ENCODE assay signal across 10 cellular contexts in the genomic region with DNA sequence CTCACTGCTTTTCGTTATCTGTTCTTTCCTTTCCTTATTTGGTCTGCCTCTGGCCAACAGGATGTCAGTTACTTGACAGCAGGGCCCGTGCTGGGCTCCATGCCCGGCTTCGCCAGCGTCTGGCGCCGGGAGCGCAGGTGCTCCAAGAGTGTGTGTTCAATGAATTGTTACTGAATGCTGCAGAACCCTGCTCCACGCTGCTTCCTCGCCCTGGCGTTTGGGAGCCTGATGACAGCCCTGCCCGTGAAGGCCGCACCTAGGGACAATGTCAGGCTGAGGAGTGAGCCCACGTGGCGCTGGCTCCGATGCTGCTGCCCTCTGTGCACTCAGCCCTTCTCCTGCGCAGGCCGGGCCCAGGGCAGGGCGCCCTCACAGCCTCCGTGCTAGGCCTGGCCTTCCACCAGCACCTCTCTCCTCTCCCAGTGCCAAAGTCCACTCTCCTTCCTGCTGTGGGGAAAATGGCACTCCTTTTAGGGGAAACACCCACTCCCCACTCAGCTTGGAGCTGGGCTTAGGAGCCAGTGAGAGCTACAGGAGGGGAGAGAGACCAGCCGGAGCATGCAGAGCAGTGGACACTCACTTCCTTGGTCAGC. TPM values are rescaled to one million over a fixed set of nuclear protein-coding genes. Genes with fewer than 3 reads are reported as not detected.
DNase-seq lines count a peak whose midpoint lies in the region; ATAC-seq and TF ChIP-seq lines count a peak whose summit lies in the region.
"Had no signal": no experiment of that assay in that cellular context is flagged by ENCODE, and none has a peak within 500 bp of the region (broad histone marks: within the 10 kb centered on the region; RNA-seq: fewer than 3 reads in every experiment).

No MANE protein-coding gene starts in this region.

- 47% methylated on average over 9 of the region's 21 CpGs for WGBS in SK-N-SH (ENCODE audit: low lambda C conversion rate)
- WGBS in spleen, 5 donors = 64 to 87% (median 73%) methylated on average over 18 to 21 of the region's 21 CpGs

- no peaks in the 10 kb centered on the region for H3K9me2 ChIP-seq in SK-N-SH

- no peaks in the 10 kb centered on the region for H3K79me2 ChIP-seq in SK-N-SH (ENCODE audit: insufficient read depth)

- H3K4me1 ChIP-seq in SK-N-SH (ENCODE audit: control insufficient read depth in 1 of 2, insufficient read depth in 2 of 2, low read depth in 1 of 2, low read length in 1 of 2) (peaks cover 0 to 16% of the 10 kb centered on the region in 2 experiments; a peak in 1 of 4 replicates), left ventricle myocardium inferior (peaks cover 12% of the 10 kb centered on the region), spleen (peaks cover 0 to 33% (median 16%) of the 10 kb centered on the region in 6 donors)

- H3K4me3 ChIP-seq in SK-N-SH (ENCODE audit: low read depth in 2 of 2, low read length in 1 of 2) (no peak overlapping the region), left ventricle myocardium inferior (peak overlapping the region; percentile 5), spleen (no peak overlapping the region)
- H3K4me3 ChIP-seq: cardiac muscle cell had no signal

- TF ChIP-seq POLR2A in spleen (IDR thresholded peaks at IDR 0.05) = no peak

- TF ChIP-seq RAD21 in Ishikawa (IDR thresholded peaks at IDR 0.05; ENCODE audit: low read depth) = no peak
- 0 out of 2 replicates have a peak, but pooled peaks have one; percentile 10 for TF ChIP-seq RAD21 in SK-N-SH (IDR thresholded peaks at IDR 0.05; ENCODE audit: low read length)

- H3K9ac ChIP-seq in SK-N-SH = no peak overlapping the region

- H3K27me3 ChIP-seq in SK-N-SH (ENCODE audit: insufficient read depth) (no peaks in the 10 kb centered on the region), left ventricle myocardium inferior (ENCODE audit: low read depth) (no peaks in the 10 kb centered on the region), spleen (replicated peaks in 1 of 7) (no peaks in the 10 kb centered on the region)
- H3K27me3 ChIP-seq: cardiac muscle cell had no signal

- no peaks in the 10 kb centered on the region for H4K20me1 ChIP-seq in SK-N-SH (ENCODE audit: insufficient read depth)

- CTCF ChIA-PET in SK-N-SH (lab: Yijun Ruan, JAX) = interaction anchor here (1.3 to 4.2 kb wide), 4 partner anchors 10 to 63 kb away, joined by 3 to 25 read pairs (median 14); no protein-coding TSS in a partner anchor

- H3K4me2 ChIP-seq in SK-N-SH = no peak overlapping the region

- no peaks in the 10 kb centered on the region for H3K36me3 ChIP-seq in SK-N-SH (replicated peaks in 1 of 2; ENCODE audit: control insufficient read depth in 1 of 2, insufficient read depth in 2 of 2, low read length in 1 of 2)
- no peaks in the 10 kb centered on the region for H3K36me3 ChIP-seq in left ventricle myocardium inferior
- H3K36me3 ChIP-seq in spleen = no peaks in the 10 kb centered on the region
- H3K36me3 ChIP-seq: cardiac muscle cell had no signal

- H3K27ac ChIP-seq in SK-N-SH (ENCODE audit: low read depth in 2 of 2, low read length in 1 of 2) = no peak overlapping the region; a peak in 2 of 4 replicates
- no peak overlapping the region for H3K27ac ChIP-seq in left ventricle myocardium inferior (replicated peaks)
- H3K27ac ChIP-seq in spleen = no peak overlapping the region
- H3K27ac ChIP-seq: cardiac muscle cell had no signal

- H3F3A ChIP-seq in SK-N-SH (replicated peaks; ENCODE audit: insufficient read depth) = no peaks in the 10 kb centered on the region

- DNase-seq in SK-N-SH (peak; percentile 80), left ventricle myocardium inferior (peak; percentile 45), spleen (peak; percentile 62)

- intact Hi-C loops in left ventricle myocardium inferior (cut with micrococcal nuclease) (no loop called here), spleen (cut with DNase I; ENCODE audit: low total_unique reads) (loop anchor here (5.0 kb wide), 1 partner anchor 47 kb away; no protein-coding TSS in a partner anchor)

- ATAC-seq in GM18520 (IDR thresholded peaks at IDR 0.05; ENCODE audit: unreplicated experiment) = no peak
- no peak for ATAC-seq in HG02885 (IDR thresholded peaks at IDR 0.05; ENCODE audit: poor library complexity, unreplicated experiment)
- ATAC-seq in HG03025 (IDR thresholded peaks at IDR 0.05; ENCODE audit: low FRiP score, unreplicated experiment) = no peak
- no peak for ATAC-seq in GM21723 (IDR thresholded peaks at IDR 0.05; ENCODE audit: unreplicated experiment)
- ATAC-seq: activated CD4-positive, CD25-positive, alpha-beta regulatory T cell treated with anti-CD3 and anti-CD28 coated beads, Interleukin-2, amount 50 U/mL, for 24 hours had no signal

- no peaks in the 10 kb centered on the region for H3K9me3 ChIP-seq in SK-N-SH
- H3K9me3 ChIP-seq in left ventricle myocardium inferior (replicated peaks) = no peaks in the 10 kb centered on the region
- peaks cover 0 to 3% (median 0%) of the 10 kb centered on the region in 8 donors for H3K9me3 ChIP-seq in spleen

- TF ChIP-seq EP300 in Ishikawa (IDR thresholded peaks at IDR 0.05; ENCODE audit: borderline replicate concordance) = peak; percentile 22; the same call in 1 of the 2 replicates
- no peak for TF ChIP-seq EP300 in SK-N-SH (IDR thresholded peaks at IDR 0.05; ENCODE audit: borderline replicate concordance in 1 of 2, low read depth in 1 of 2, low read length in 1 of 2)

- TF ChIP-seq CTCF in SK-N-SH (IDR thresholded peaks at IDR 0.05) = no peak
- TF ChIP-seq CTCF in left ventricle myocardium inferior (IDR thresholded peaks at IDR 0.05; ENCODE audit: borderline replicate concordance) = no peak
- TF ChIP-seq CTCF in spleen (IDR thresholded peaks at IDR 0.05 in 8 of 11, conservative IDR thresholded peaks at IDR 0.05 in 3 of 11) = no peak

- H2AFZ ChIP-seq in SK-N-SH (ENCODE audit: low read depth) = no peak overlapping the region

- POLR2A ChIA-PET in SK-N-SH (lab: Yijun Ruan, JAX) = no interaction called here

TF ChIP-seq in Ishikawa, 13 proteins besides CTCF, POLR2A, EP300 and RAD21 (continues in another document):
- TF ChIP-seq TCF12 (IDR thresholded peaks at IDR 0.05; ENCODE audit: low read depth) (no peak), CEBPB (IDR thresholded peaks at IDR 0.05) (no peak)
- TF ChIP-seq, protein P1, sequence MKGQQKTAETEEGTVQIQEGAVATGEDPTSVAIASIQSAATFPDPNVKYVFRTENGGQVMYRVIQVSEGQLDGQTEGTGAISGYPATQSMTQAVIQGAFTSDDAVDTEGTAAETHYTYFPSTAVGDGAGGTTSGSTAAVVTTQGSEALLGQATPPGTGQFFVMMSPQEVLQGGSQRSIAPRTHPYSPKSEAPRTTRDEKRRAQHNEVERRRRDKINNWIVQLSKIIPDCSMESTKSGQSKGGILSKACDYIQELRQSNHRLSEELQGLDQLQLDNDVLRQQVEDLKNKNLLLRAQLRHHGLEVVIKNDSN (IDR thresholded peaks at IDR 0.05) = peak; percentile 60; the same call in 1 of the 2 replicates

TF ChIP-seq in SK-N-SH, 30 proteins besides CTCF, POLR2A, EP300 and RAD21 (continues in another document):
- no peak for TF ChIP-seq USF2 (IDR thresholded peaks at IDR 0.05; ENCODE audit: borderline replicate concordance, low read depth, low read length)
- no peak for TF ChIP-seq RFX5 (IDR thresholded peaks at IDR 0.05; ENCODE audit: low read length)
- peak; percentile 49; the same call in 1 of the 2 replicates for TF ChIP-seq FOXJ3 (CRISPR knock-in tag; IDR thresholded peaks at IDR 0.05)
- TF ChIP-seq MXI1 (IDR thresholded peaks at IDR 0.05; ENCODE audit: low read depth, low read length) = peak; percentile 96
- no peak for TF ChIP-seq FOXM1 (IDR thresholded peaks at IDR 0.05; ENCODE audit: low read depth)
- TF ChIP-seq, protein P2, sequence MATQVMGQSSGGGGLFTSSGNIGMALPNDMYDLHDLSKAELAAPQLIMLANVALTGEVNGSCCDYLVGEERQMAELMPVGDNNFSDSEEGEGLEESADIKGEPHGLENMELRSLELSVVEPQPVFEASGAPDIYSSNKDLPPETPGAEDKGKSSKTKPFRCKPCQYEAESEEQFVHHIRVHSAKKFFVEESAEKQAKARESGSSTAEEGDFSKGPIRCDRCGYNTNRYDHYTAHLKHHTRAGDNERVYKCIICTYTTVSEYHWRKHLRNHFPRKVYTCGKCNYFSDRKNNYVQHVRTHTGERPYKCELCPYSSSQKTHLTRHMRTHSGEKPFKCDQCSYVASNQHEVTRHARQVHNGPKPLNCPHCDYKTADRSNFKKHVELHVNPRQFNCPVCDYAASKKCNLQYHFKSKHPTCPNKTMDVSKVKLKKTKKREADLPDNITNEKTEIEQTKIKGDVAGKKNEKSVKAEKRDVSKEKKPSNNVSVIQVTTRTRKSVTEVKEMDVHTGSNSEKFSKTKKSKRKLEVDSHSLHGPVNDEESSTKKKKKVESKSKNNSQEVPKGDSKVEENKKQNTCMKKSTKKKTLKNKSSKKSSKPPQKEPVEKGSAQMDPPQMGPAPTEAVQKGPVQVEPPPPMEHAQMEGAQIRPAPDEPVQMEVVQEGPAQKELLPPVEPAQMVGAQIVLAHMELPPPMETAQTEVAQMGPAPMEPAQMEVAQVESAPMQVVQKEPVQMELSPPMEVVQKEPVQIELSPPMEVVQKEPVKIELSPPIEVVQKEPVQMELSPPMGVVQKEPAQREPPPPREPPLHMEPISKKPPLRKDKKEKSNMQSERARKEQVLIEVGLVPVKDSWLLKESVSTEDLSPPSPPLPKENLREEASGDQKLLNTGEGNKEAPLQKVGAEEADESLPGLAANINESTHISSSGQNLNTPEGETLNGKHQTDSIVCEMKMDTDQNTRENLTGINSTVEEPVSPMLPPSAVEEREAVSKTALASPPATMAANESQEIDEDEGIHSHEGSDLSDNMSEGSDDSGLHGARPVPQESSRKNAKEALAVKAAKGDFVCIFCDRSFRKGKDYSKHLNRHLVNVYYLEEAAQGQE (IDR thresholded peaks at IDR 0.05; ENCODE audit: low read depth, low read length) = no peak
- TF ChIP-seq EZH2phosphoT487 (IDR thresholded peaks at IDR 0.05; ENCODE audit: borderline replicate concordance, low read depth) = no peak
- TF ChIP-seq TEAD4 (IDR thresholded peaks at IDR 0.05; ENCODE audit: borderline replicate concordance, insufficient read depth) = no peak
- no peak for TF ChIP-seq TCF12 (IDR thresholded peaks at IDR 0.05)
- no peak for TF ChIP-seq RCOR1 (IDR thresholded peaks at IDR 0.05; ENCODE audit: low read length)
- TF ChIP-seq CHD2 (IDR thresholded peaks at IDR 0.05; ENCODE audit: low read length, partially characterized antibody) = no peak

RNA-seq across cellular contexts. Expression of gene ACBD3, which starts 51.4 kb away (rescaled TPM):
- 17.8 and 26.3 TPM in 2 replicates for polyA plus RNA-seq in SK-N-SH (2012; rRNA removed)
- 25.1 and 30.3 TPM in 2 replicates for polyA plus RNA-seq in SK-N-SH (2012; cell fraction: cytosol; rRNA removed)
- 7.5 and 17.1 TPM in 2 replicates for polyA plus RNA-seq in SK-N-SH (2012; cell fraction: nucleus; rRNA removed)
- total RNA-seq in left ventricle myocardium inferior = 29.6 TPM
- 10 to 100 TPM; 26.0 to 43.0 (median 31.2) TPM for total RNA-seq in spleen
- polyA plus RNA-seq in spleen = 10 to 100 TPM in 2 of 3 donors, 1 to 10 TPM in 1; 6.1 to 14.7 (median 10.1) TPM
